15 cellular contexts compared by ENCODE assay signal in the genomic region with DNA sequence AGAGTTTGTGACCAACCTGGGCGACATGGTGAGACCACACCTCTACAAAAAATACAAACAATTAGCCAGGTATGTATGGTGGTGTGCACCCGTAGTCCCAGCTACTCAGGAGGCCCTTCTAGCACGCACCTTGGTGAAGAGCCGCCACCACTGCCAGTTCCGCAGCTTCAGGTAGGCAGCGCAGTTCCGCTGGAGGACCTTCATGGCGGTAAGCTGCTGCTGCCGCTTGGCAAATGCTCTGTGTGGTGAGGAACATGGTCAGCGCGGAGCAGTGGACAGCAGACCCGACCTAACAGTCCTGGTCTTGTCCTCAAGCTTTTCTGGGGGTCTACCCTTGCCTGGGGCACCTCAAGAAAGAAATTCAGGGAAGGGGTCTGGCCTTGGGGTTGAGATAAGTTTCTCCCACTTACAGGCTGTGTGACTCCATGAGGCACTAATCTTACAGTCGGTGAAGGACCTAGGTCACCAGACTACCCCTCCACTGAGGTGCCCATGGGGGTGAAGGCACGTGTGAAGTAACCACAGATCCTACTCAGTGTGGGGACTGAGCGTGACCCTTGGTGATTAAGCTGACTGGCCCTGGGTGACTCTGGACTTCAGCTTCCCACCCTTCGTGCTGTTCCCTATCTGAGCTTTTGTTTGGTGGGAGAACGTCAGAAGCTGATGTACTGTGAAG. TPM values are rescaled to one million over a fixed set of nuclear protein-coding genes. Genes with fewer than 3 reads are reported as not detected.
DNase-seq lines count a peak whose midpoint lies in the region; ATAC-seq and TF ChIP-seq lines count a peak whose summit lies in the region.
"Had no signal": no experiment of that assay in that cellular context is flagged by ENCODE, and none has a peak within 500 bp of the region (broad histone marks: within the 10 kb centered on the region; RNA-seq: fewer than 3 reads in every experiment).

No MANE protein-coding gene starts in this region.

- TF ChIP-seq CTCF in sigmoid colon (IDR thresholded peaks at IDR 0.05) = no peak

- H3K27me3 Mint-ChIP-seq in activated CD4-positive, alpha-beta T cell treated with anti-CD3 and anti-CD28 coated beads, Interleukin-2, amount 10 ng/mL, durations not matched to agents 24 days and 14 days = no peaks in the 10 kb centered on the region
- no peaks in the 10 kb centered on the region for H3K27me3 Mint-ChIP-seq in activated CD4-positive, alpha-beta T cell treated with anti-CD3 and anti-CD28 coated beads, Interleukin-2, amount 10 ng/mL, durations not matched to agents 7 days and 5 days
- no peaks in the 10 kb centered on the region for H3K27me3 Mint-ChIP-seq in IgD-negative memory B cell

- H3K36me3 Mint-ChIP-seq in activated CD4-positive, alpha-beta T cell treated with anti-CD3 and anti-CD28 coated beads, Interleukin-2, amount 10 ng/mL, durations not matched to agents 24 days and 14 days (ENCODE audit: low read depth) = peaks cover 72% of the 10 kb centered on the region
- H3K36me3 Mint-ChIP-seq in activated CD4-positive, alpha-beta T cell treated with anti-CD3 and anti-CD28 coated beads, Interleukin-2, amount 10 ng/mL, durations not matched to agents 7 days and 5 days (ENCODE audit: low read depth) = peaks cover 74% of the 10 kb centered on the region
- H3K36me3 Mint-ChIP-seq in IgD-negative memory B cell = peaks cover 1% of the 10 kb centered on the region

- ATAC-seq in HG03460 (IDR thresholded peaks at IDR 0.05; ENCODE audit: unreplicated experiment) = no peak
- no peak for ATAC-seq in GM21717 (IDR thresholded peaks at IDR 0.05; ENCODE audit: unreplicated experiment)
- ATAC-seq in GM19395 (IDR thresholded peaks at IDR 0.05; ENCODE audit: unreplicated experiment) = no peak
- ATAC-seq: SK-N-SH treated with all-trans-retinoic acid at 6 μM for 48 hours had no signal

- intact Hi-C loops in activated CD4-positive, alpha-beta T cell treated with anti-CD3 and anti-CD28 coated beads, Interleukin-2, amount 10 ng/mL, durations not matched to agents 24 days and 14 days (cut with micrococcal nuclease) = no loop called here
- intact Hi-C loops in sigmoid colon (cut with DNase I) = no loop called here

- H3K9me3 Mint-ChIP-seq in activated CD4-positive, alpha-beta T cell treated with anti-CD3 and anti-CD28 coated beads, Interleukin-2, amount 10 ng/mL, durations not matched to agents 24 days and 14 days = no peaks in the 10 kb centered on the region
- H3K9me3 Mint-ChIP-seq in activated CD4-positive, alpha-beta T cell treated with anti-CD3 and anti-CD28 coated beads, Interleukin-2, amount 10 ng/mL, durations not matched to agents 7 days and 5 days = no peaks in the 10 kb centered on the region
- no peaks in the 10 kb centered on the region for H3K9me3 Mint-ChIP-seq in IgD-negative memory B cell

- WGBS in esophagus, 2 donors = 87 to 89% methylated on average over 17 of the region's 17 CpGs
- WGBS in sigmoid colon, 2 donors = 89 to 92% methylated on average over 17 of the region's 17 CpGs

- H3K4me1 Mint-ChIP-seq in activated CD4-positive, alpha-beta T cell treated with anti-CD3 and anti-CD28 coated beads, Interleukin-2, amount 10 ng/mL, durations not matched to agents 24 days and 14 days = peaks cover 8% of the 10 kb centered on the region
- H3K4me1 Mint-ChIP-seq in activated CD4-positive, alpha-beta T cell treated with anti-CD3 and anti-CD28 coated beads, Interleukin-2, amount 10 ng/mL, durations not matched to agents 7 days and 5 days = peaks cover 13% of the 10 kb centered on the region
- H3K4me1 Mint-ChIP-seq in IgD-negative memory B cell = peaks cover 7 to 16% (median 8%) of the 10 kb centered on the region in 3 donors

- H3K27ac ChIP-seq in esophagus (ENCODE audit: low read depth in 2 of 2, low read length in 1 of 2) (peak overlapping the region; percentile 28 to 33), sigmoid colon (peak overlapping the region; percentile 77 to 100 (median 89))
- H3K27ac ChIP-seq: HL-60, ovary had no signal

- H3K9me3 ChIP-seq in esophagus (ENCODE audit: control insufficient read depth in 2 of 2, insufficient read depth in 1 of 2, low read depth in 1 of 2, low read length in 1 of 2) (no peaks in the 10 kb centered on the region), sigmoid colon (no peaks in the 10 kb centered on the region)
- H3K9me3 ChIP-seq: ovary had no signal

- POLR2A ChIA-PET in activated CD4-positive, alpha-beta T cell treated with anti-CD3 and anti-CD28 coated beads, Interleukin-2, amount 10 ng/mL, durations not matched to agents 7 days and 5 days (lab: Charles Lee) = interaction anchor here (0.6 kb wide), 1 partner anchor 36 kb away, joined by 3 read pairs; no protein-coding TSS in a partner anchor

- DNase-seq in activated CD4-positive, alpha-beta T cell treated with anti-CD3 and anti-CD28 coated beads, Interleukin-2, amount 10 ng/mL, durations not matched to agents 24 days and 14 days = no peak
- DNase-seq in activated CD4-positive, alpha-beta T cell treated with anti-CD3 and anti-CD28 coated beads, Interleukin-2, amount 10 ng/mL, durations not matched to agents 7 days and 5 days = no peak
- DNase-seq in sigmoid colon = no peak
- DNase-seq: glutamatergic neuron, mesendoderm, NCI-H1436 treated with DMSO at 0.1 percent for 48 hours, ovary, small intestine had no signal

- CTCF ChIA-PET in activated CD4-positive, alpha-beta T cell treated with anti-CD3 and anti-CD28 coated beads, Interleukin-2, amount 10 ng/mL, durations not matched to agents 7 days and 5 days (lab: Charles Lee) = interaction anchor here (1.2 to 5.2 kb wide), 8 partner anchors 9 to 207 kb away, joined by 4 to 44 read pairs (median 12); no protein-coding TSS in a partner anchor

- H3K4me3 ChIP-seq in esophagus (ENCODE audit: low read depth in 1 of 2, low read length in 2 of 2) (no peak overlapping the region), sigmoid colon (no peak overlapping the region)
- H3K4me3 ChIP-seq: ovary had no signal

- H3K27ac Mint-ChIP-seq in activated CD4-positive, alpha-beta T cell treated with anti-CD3 and anti-CD28 coated beads, Interleukin-2, amount 10 ng/mL, durations not matched to agents 24 days and 14 days = peak overlapping the region; percentile 41
- H3K27ac Mint-ChIP-seq in activated CD4-positive, alpha-beta T cell treated with anti-CD3 and anti-CD28 coated beads, Interleukin-2, amount 10 ng/mL, durations not matched to agents 7 days and 5 days = no peak overlapping the region
- peak overlapping the region in 2 of 3 donors; percentile 23 to 31 for H3K27ac Mint-ChIP-seq in IgD-negative memory B cell

- peaks cover 57 to 82% of the 10 kb centered on the region in 2 donors for H3K36me3 ChIP-seq in esophagus (ENCODE audit: control insufficient read depth in 2 of 2, insufficient read depth in 2 of 2, low read length in 1 of 2)
- H3K36me3 ChIP-seq in sigmoid colon = peaks cover 65 to 100% (median 94%) of the 10 kb centered on the region in 4 donors

- H3K4me1 ChIP-seq in esophagus (ENCODE audit: control insufficient read depth in 2 of 2, insufficient read depth in 2 of 2, low read length in 1 of 2) (peaks cover 0 to 3% of the 10 kb centered on the region in 2 donors), sigmoid colon (peaks cover 0 to 70% (median 63%) of the 10 kb centered on the region in 4 donors)

- no peak for TF ChIP-seq POLR2A in sigmoid colon (IDR thresholded peaks at IDR 0.05)

- H3K27me3 ChIP-seq in esophagus (ENCODE audit: control insufficient read depth in 1 of 2, insufficient read depth in 2 of 2, low read length in 2 of 2) = no peaks in the 10 kb centered on the region
- no peaks in the 10 kb centered on the region for H3K27me3 ChIP-seq in sigmoid colon
- H3K27me3 ChIP-seq: ovary had no signal

- no peak overlapping the region for H3K4me3 Mint-ChIP-seq in activated CD4-positive, alpha-beta T cell treated with anti-CD3 and anti-CD28 coated beads, Interleukin-2, amount 10 ng/mL, durations not matched to agents 24 days and 14 days
- no peak overlapping the region for H3K4me3 Mint-ChIP-seq in activated CD4-positive, alpha-beta T cell treated with anti-CD3 and anti-CD28 coated beads, Interleukin-2, amount 10 ng/mL, durations not matched to agents 7 days and 5 days
- H3K4me3 Mint-ChIP-seq in IgD-negative memory B cell = no peak overlapping the region

- no peak for TF ChIP-seq EP300 in sigmoid colon (IDR thresholded peaks at IDR 0.05)

RNA-seq across cellular contexts. Expression of a gene that starts 49.6 kb away (rescaled TPM):
- 36.2 and 37.3 TPM in 2 replicates for total RNA-seq in activated CD4-positive, alpha-beta T cell treated with anti-CD3 and anti-CD28 coated beads, Interleukin-2, amount 10 ng/mL, durations not matched to agents 24 days and 14 days
- total RNA-seq in activated CD4-positive, alpha-beta T cell treated with anti-CD3 and anti-CD28 coated beads, Interleukin-2, amount 10 ng/mL, durations not matched to agents 7 days and 5 days = 10 to 100 TPM; 50.9 to 60.0 TPM
- polyA plus RNA-seq in IgD-negative memory B cell (10.7 TPM), esophagus (10 to 100 TPM in 1 of 2 donors, 1 to 10 TPM in 1; 9.8 to 10.5 TPM), sigmoid colon (10 to 100 TPM in 2 of 3 donors, 1 to 10 TPM in 1; 6.6 to 64.0 (median 11.3) TPM)
- 10 to 100 TPM; 15.0 to 36.0 (median 20.3) TPM for total RNA-seq in sigmoid colon
